11 cellular contexts compared by ENCODE assay signal in the genomic region with DNA sequence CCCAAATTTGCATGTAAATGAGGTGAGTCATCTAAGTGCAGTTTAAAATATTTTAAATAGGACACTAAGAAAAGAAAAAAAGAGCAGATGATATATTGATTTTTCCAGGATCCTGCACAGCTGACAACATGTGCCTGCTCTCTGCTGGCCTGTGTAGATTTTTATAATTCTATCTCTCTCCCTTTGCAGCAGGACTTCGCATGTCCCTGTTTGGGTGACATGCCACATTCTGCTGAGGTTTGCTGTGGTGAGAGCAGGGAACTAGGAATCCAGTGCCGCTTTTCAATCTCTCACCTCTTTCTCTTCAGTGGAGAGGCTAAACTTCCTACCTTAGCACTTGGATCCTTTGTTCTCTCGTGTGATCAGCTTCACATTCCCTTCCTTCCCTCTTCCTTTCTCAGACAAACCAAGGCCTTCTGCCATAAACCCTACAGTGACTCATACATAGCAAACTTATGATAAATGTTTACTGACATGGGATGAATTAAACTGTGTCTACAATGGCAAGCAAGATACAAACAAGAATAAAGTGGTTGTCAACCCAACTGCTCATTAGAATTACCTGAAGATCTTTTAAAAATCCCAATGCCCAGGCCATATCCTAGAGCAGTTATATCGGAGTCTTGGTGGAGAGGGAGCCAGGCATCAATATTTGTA.
A peak's percentile ranks its signal among the peaks of the same experiment; 100 is the strongest.
DNase-seq lines count a peak whose midpoint lies in the region; ATAC-seq and TF ChIP-seq lines count a peak whose summit lies in the region.
"Had no signal": no experiment of that assay in that cellular context is flagged by ENCODE, and none has a peak within 500 bp of the region (broad histone marks: within the 10 kb centered on the region; RNA-seq: fewer than 3 reads in every experiment).

No MANE protein-coding gene starts in this region.

- H2AFZ ChIP-seq in neuronal stem cell (ENCODE audit: low read length) = no peak overlapping the region

- no peak overlapping the region for H3K14ac ChIP-seq in neuronal stem cell (ENCODE audit: low read length)

- H2AK5ac ChIP-seq in neuronal stem cell (ENCODE audit: low read depth, low read length) = no peak overlapping the region

- no peak overlapping the region for H2BK12ac ChIP-seq in neuronal stem cell (ENCODE audit: low read length)

- ATAC-seq in GM21423 (IDR thresholded peaks at IDR 0.05; ENCODE audit: unreplicated experiment) = no peak
- ATAC-seq in HG02610 (IDR thresholded peaks at IDR 0.05; ENCODE audit: unreplicated experiment) = no peak

- CTCF ChIA-PET in BJ (lab: Yijun Ruan, JAX) = interaction anchor here (0.6 to 1.2 kb wide), 3 partner anchors 13 to 855 kb away, joined by 3 to 5 read pairs (median 4); no protein-coding TSS in a partner anchor

- 75 to 89% methylated on average over 3 of the region's 4 CpGs for WGBS in mesodermal cell (ENCODE audit: insufficient coverage in 2 of 2), 2 experiments
- no CpG with 5 or more reads among the region's 4 CpGs for WGBS in neuronal stem cell (ENCODE audit: extremely low coverage in 2 of 2, insufficient read length in 2 of 2, insufficient replicate concordance in 1 of 2), 2 donors

- H3K4me1 ChIP-seq in mesodermal cell (ENCODE audit: control insufficient read depth, insufficient read depth, low read length, poor library complexity, severe bottlenecking) = peaks cover 9% of the 10 kb centered on the region
- H3K4me1 ChIP-seq in neuronal stem cell (ENCODE audit: control insufficient read depth in 2 of 2, insufficient read depth in 1 of 2, low read depth in 1 of 2, low read length in 2 of 2) = peaks cover 0 to 5% of the 10 kb centered on the region in 2 donors
- H3K4me1 ChIP-seq: testis had no signal

- POLR2A ChIA-PET in BJ (lab: Charles Lee) = no interaction called here

- DNase-seq in BJ (ENCODE audit: low read depth) (peak; percentile 51), MG63 (peak; percentile 31), choroid plexus epithelial cell (ENCODE audit: low read depth) (peak; percentile 75), NCI-H524 (lab: John Stamatoyannopoulos, UW) (no peak), neuronal stem cell (ENCODE audit: low spot score) (no peak)
- DNase-seq: DMS153, NCI-H526 treated with DMSO at 0.1 percent for 48 hours, testis had no signal

- H3K4me3 ChIP-seq in BJ (ENCODE audit: low read depth, low read length) (no peak overlapping the region), MG63 (no peak overlapping the region), choroid plexus epithelial cell (ENCODE audit: low read depth, low read length) (no peak overlapping the region), mesodermal cell (ENCODE audit: extremely low read depth, insufficient read depth, low read length, poor library complexity, severe bottlenecking) (no peak overlapping the region), neuronal stem cell (ENCODE audit: low read length in 2 of 2) (no peak overlapping the region)
- H3K4me3 ChIP-seq: testis had no signal

- H3K27me3 ChIP-seq in BJ (ENCODE audit: control insufficient read depth, insufficient read depth, low read length) = no peaks in the 10 kb centered on the region
- H3K27me3 ChIP-seq in MG63 = no peaks in the 10 kb centered on the region
- no peaks in the 10 kb centered on the region for H3K27me3 ChIP-seq in neuronal stem cell (ENCODE audit: control insufficient read depth in 3 of 3, insufficient read depth in 3 of 3, low read depth in 1 of 3, low read length in 3 of 3)
- H3K27me3 ChIP-seq: testis had no signal

- H3K9me3 ChIP-seq in MG63 = no peaks in the 10 kb centered on the region
- H3K9me3 ChIP-seq in mesodermal cell (ENCODE audit: control insufficient read depth, low read length) = no peaks in the 10 kb centered on the region
- no peaks in the 10 kb centered on the region for H3K9me3 ChIP-seq in neuronal stem cell (replicated peaks in 1 of 2; ENCODE audit: control insufficient read depth in 2 of 2, insufficient read depth in 1 of 2, low read depth in 1 of 2, low read length in 2 of 2)
- H3K9me3 ChIP-seq: testis had no signal

- no peaks in the 10 kb centered on the region for H3K36me3 ChIP-seq in BJ (ENCODE audit: control insufficient read depth, insufficient read depth, low read length)
- no peaks in the 10 kb centered on the region for H3K36me3 ChIP-seq in MG63
- no peaks in the 10 kb centered on the region for H3K36me3 ChIP-seq in mesodermal cell (ENCODE audit: control insufficient read depth, insufficient read depth, low read length)
- no peaks in the 10 kb centered on the region for H3K36me3 ChIP-seq in neuronal stem cell (replicated peaks in 1 of 2; ENCODE audit: control insufficient read depth in 2 of 2, insufficient read depth in 2 of 2, low read length in 2 of 2)

- no peak overlapping the region for H3K4me2 ChIP-seq in neuronal stem cell (ENCODE audit: insufficient read depth, low read length, poor library complexity, severe bottlenecking)

- no peaks in the 10 kb centered on the region for H3K79me1 ChIP-seq in neuronal stem cell (ENCODE audit: low read depth, low read length)

- no peak overlapping the region for H2BK15ac ChIP-seq in neuronal stem cell (ENCODE audit: low read length)

- H2BK5ac ChIP-seq in neuronal stem cell (ENCODE audit: low read length) = no peak overlapping the region

- no peak overlapping the region for H3K18ac ChIP-seq in neuronal stem cell (ENCODE audit: low read length)

- TF ChIP-seq CTCF in BJ (IDR thresholded peaks at IDR 0.05; ENCODE audit: insufficient read depth, low read depth, low read length) = no peak
- no peak for TF ChIP-seq CTCF in choroid plexus epithelial cell (conservative IDR thresholded peaks at IDR 0.05; ENCODE audit: low read depth, low read length)

- H3K4ac ChIP-seq in neuronal stem cell (ENCODE audit: low read length) = no peak overlapping the region

- H3K27ac ChIP-seq in mesodermal cell (ENCODE audit: low read depth, low read length, severe bottlenecking) = peak overlapping the region; percentile 34
- H3K27ac ChIP-seq in neuronal stem cell (replicated peaks; ENCODE audit: low read length) = no peak overlapping the region
- H3K27ac ChIP-seq: testis had no signal

- H4K91ac ChIP-seq in neuronal stem cell (ENCODE audit: low read depth, low read length, poor library complexity) = no peak overlapping the region

- no peak overlapping the region for H4K8ac ChIP-seq in neuronal stem cell (ENCODE audit: low read depth, low read length)

- H3K9ac ChIP-seq in neuronal stem cell (ENCODE audit: low read depth, low read length, poor library complexity) = no peak overlapping the region

- no peak overlapping the region for H3K23ac ChIP-seq in neuronal stem cell (ENCODE audit: low read depth, low read length, poor library complexity)

- no peak overlapping the region for H2BK120ac ChIP-seq in neuronal stem cell (ENCODE audit: low read depth, low read length)

Comparison
In these comparisons a context has a peak if more than half of its experiments do, and no peak if none do; other contexts are left out.
1. DNase-seq: peak in BJ (single experiment), MG63 (single experiment) and choroid plexus epithelial cell (single experiment); none in NCI-H524 (0 of 2) and neuronal stem cell (single experiment).